ENCODE assay signal across 2 cellular contexts in genomic region chr6:167203261-167204058, GRCh38.
TF ChIP-seq lines count a peak whose summit lies in the region.

No MANE protein-coding gene starts in this region.

TF ChIP-seq in SK-N-SH, 30 proteins besides CTCF, POLR2A, EP300 and RAD21:
- peak; percentile 73 for TF ChIP-seq TCF12 (IDR thresholded peaks at IDR 0.05)
- TF ChIP-seq PBX3 (IDR thresholded peaks at IDR 0.05): peak; percentile 38

TF ChIP-seq in K562, 482 proteins besides CTCF, POLR2A, EP300 and RAD21:
- TF ChIP-seq FOSL1 (tag; conservative IDR thresholded peaks at IDR 0.05): 0 out of 2 replicates have a peak, but pooled peaks have one; percentile 87
